10 cellular contexts compared by ENCODE assay signal in the genomic region with DNA sequence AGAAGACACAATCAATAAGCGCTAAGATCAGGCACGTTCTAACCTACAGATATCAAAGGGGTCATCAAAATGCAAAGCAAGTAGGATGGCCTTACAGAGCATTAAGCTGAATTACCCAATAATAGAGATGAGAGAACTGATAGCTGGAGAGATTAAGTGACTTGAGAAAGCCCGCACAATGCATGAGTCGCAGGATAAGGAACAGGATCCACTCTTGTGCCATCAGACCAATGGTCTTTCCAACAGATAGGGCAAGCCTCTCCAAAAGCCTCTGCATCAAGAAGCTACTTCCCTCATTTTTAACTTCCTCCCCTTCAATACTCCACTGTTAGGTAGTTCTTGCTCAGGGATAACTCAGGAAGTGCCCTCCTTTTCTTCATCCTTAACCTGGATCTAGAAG. TPM values are rescaled to one million over a fixed set of nuclear protein-coding genes. Genes with fewer than 3 reads are reported as not detected.
A peak's percentile ranks its signal among the peaks of the same experiment; 100 is the strongest.
DNase-seq lines count a peak whose midpoint lies in the region; ATAC-seq, FAIRE-seq and TF ChIP-seq lines count a peak whose summit lies in the region.
"Had no signal": no experiment of that assay in that cellular context is flagged by ENCODE, and none has a peak within 500 bp of the region (broad histone marks: within the 10 kb centered on the region; RNA-seq: fewer than 3 reads in every experiment).

No MANE protein-coding gene starts in this region.

- no peaks in the 10 kb centered on the region for H3K27me3 Mint-ChIP-seq in activated CD4-positive, alpha-beta memory T cell treated with anti-CD3 and anti-CD28 coated beads, Interleukin-2, amount 10 ng/mL, durations not matched to agents 7 days and 5 days
- H3K27me3 Mint-ChIP-seq in activated CD4-positive, alpha-beta memory T cell treated with anti-CD3 and anti-CD28 coated beads for 36 hours = no peaks in the 10 kb centered on the region

- H3K9me3 ChIP-seq in PC-9 (ENCODE audit: insufficient read depth, low read depth) = no peaks in the 10 kb centered on the region
- peaks cover 0 to 6% of the 10 kb centered on the region in 2 experiments; a peak in 1 of 4 replicates for H3K9me3 ChIP-seq in H1 (ENCODE audit: insufficient read depth in 2 of 2, low read depth in 1 of 2, low read length in 1 of 2)
- H3K9me3 ChIP-seq: neutrophil had no signal

- H2BK15ac ChIP-seq in H1 (ENCODE audit: low read length) = no peak overlapping the region

- peaks cover 27% of the 10 kb centered on the region for H3K36me3 ChIP-seq in PC-9 (ENCODE audit: low read depth)
- H3K36me3 ChIP-seq in H1 (ENCODE audit: control insufficient read depth in 2 of 4, insufficient read depth in 4 of 4, low read length in 3 of 4) = peaks cover 0 to 29% (median 11%) of the 10 kb centered on the region in 4 experiments; a peak in 6 of 8 replicates
- H3K36me3 ChIP-seq: neutrophil had no signal

- H2BK5ac ChIP-seq in H1 (ENCODE audit: low read depth, low read length) = no peak overlapping the region

- ATAC-seq in GM21367 (IDR thresholded peaks at IDR 0.05; ENCODE audit: unreplicated experiment) = no peak
- no peak for ATAC-seq in HG03342 (IDR thresholded peaks at IDR 0.05; ENCODE audit: unreplicated experiment)

- H3K14ac ChIP-seq in H1 (ENCODE audit: insufficient read length) = no peak overlapping the region

- intact Hi-C loops in activated CD4-positive, alpha-beta memory T cell treated with anti-CD3 and anti-CD28 coated beads for 36 hours (cut with micrococcal nuclease) = no loop called here
- intact Hi-C loops in PC-9 (cut with micrococcal nuclease; ENCODE audit: unreplicated experiment) = loop anchor here (1.0 kb wide), 1 partner anchor 200 kb away; no protein-coding TSS in a partner anchor

- H4K20me1 ChIP-seq in PC-9 (ENCODE audit: insufficient read depth) (no peaks in the 10 kb centered on the region), H1 (replicated peaks in 1 of 2; ENCODE audit: control insufficient read depth in 1 of 2, insufficient read depth in 2 of 2, low read length in 2 of 2) (peaks cover 0 to 10% of the 10 kb centered on the region in 2 experiments)

- no peak overlapping the region for H3K4ac ChIP-seq in H1 (replicated peaks; ENCODE audit: insufficient read length, low read depth, low read length)

- H3K79me1 ChIP-seq in H1 (ENCODE audit: low read depth, low read length) = peaks cover 3% of the 10 kb centered on the region; the same call in 1 of the 2 replicates

- H3K4me2 ChIP-seq in PC-9 (peak overlapping the region; percentile 100), H1 (ENCODE audit: insufficient read depth in 1 of 2, low read depth in 2 of 2, low read length in 2 of 2) (peak overlapping the region; percentile 71 to 76)

- CTCF ChIA-PET in activated CD4-positive, alpha-beta memory T cell treated with anti-CD3 and anti-CD28 coated beads, Interleukin-2, amount 10 ng/mL, durations not matched to agents 7 days and 5 days (lab: Charles Lee) = interaction anchor here (0.5 kb wide), 1 partner anchor 248 kb away, joined by 3 read pairs; no protein-coding TSS in a partner anchor
- CTCF ChIA-PET in activated CD4-positive, alpha-beta memory T cell treated with anti-CD3 and anti-CD28 coated beads for 36 hours (lab: Charles Lee) = interaction anchor here (0.7 to 1.4 kb wide), 3 partner anchors 10 to 361 kb away, joined by 3 to 4 read pairs (median 3); a partner anchor contains a TSS
- CTCF ChIA-PET in PC-9 (lab: Charles Lee) (interaction anchor here (0.6 kb wide), 1 partner anchor 133 kb away, joined by 3 read pairs; no protein-coding TSS in a partner anchor), H1 (lab: Charles Lee; ENCODE audit: partially characterized antibody) (interaction anchor here (0.7 to 0.9 kb wide), 2 partner anchors 10 to 26 kb away, joined by 3 to 4 read pairs; no protein-coding TSS in a partner anchor)

- H3K4me1 ChIP-seq in PC-9 (replicated peaks; ENCODE audit: insufficient read depth) (peaks cover 46% of the 10 kb centered on the region), H1 (replicated peaks in 1 of 4; ENCODE audit: control insufficient read depth in 3 of 4, insufficient read depth in 4 of 4, low read length in 3 of 4) (peaks cover 0 to 7% (median 3%) of the 10 kb centered on the region in 4 experiments; a peak in 5 of 7 replicates)

- peak overlapping the region; percentile 68; the same call in 1 of the 2 replicates for H3K27ac ChIP-seq in PC-9
- no peak overlapping the region for H3K27ac ChIP-seq in H1 (ENCODE audit: low read depth, low read length)
- H3K27ac ChIP-seq: neutrophil had no signal

- no peak overlapping the region for H3K9ac ChIP-seq in H1 (replicated peaks in 1 of 4; ENCODE audit: extremely low read depth in 1 of 4, low read depth in 3 of 4, low read length in 3 of 4)

- H3K18ac ChIP-seq in H1 (ENCODE audit: extremely low read depth, low read length) = no peak overlapping the region

- no peak for DNase-seq in activated CD4-positive, alpha-beta memory T cell treated with anti-CD3 and anti-CD28 coated beads, Interleukin-2, amount 10 ng/mL, durations not matched to agents 7 days and 5 days
- no peak for DNase-seq in activated CD4-positive, alpha-beta memory T cell treated with anti-CD3 and anti-CD28 coated beads for 36 hours
- DNase-seq in PC-9 (peak in 1 of 2 experiments; percentile 52), H1 (ENCODE audit: low read depth in 1 of 2, low spot score in 2 of 2) (no peak), skeletal muscle cell (ENCODE audit: low read depth) (no peak), NCI-H774 (lab: John Stamatoyannopoulos, UW) (no peak)
- DNase-seq: NCI-H2171 had no signal

- H3K27me3 ChIP-seq in PC-9 (ENCODE audit: insufficient read depth, low read depth) = no peaks in the 10 kb centered on the region
- H3K27me3 ChIP-seq in H1 (replicated peaks in 1 of 4; ENCODE audit: control insufficient read depth in 3 of 4, extremely low read depth in 1 of 4, insufficient read depth in 3 of 4, low read length in 3 of 4) = no peaks in the 10 kb centered on the region; a peak in 1 of 7 replicates
- H3K27me3 ChIP-seq: neutrophil had no signal

- H2AFZ ChIP-seq in PC-9 (no peak overlapping the region), H1 (ENCODE audit: low read length) (no peak overlapping the region)

- WGBS in H1 (ENCODE audit: extremely low coverage in 1 of 2, insufficient coverage in 1 of 2, insufficient read length in 1 of 2, insufficient replicate concordance in 2 of 2, low coverage in 1 of 2, low lambda C conversion rate in 2 of 2, missing lambda C conversion rate in 1 of 2), 2 experiments = 80% methylated on average over 4 of the region's 4 CpGs; no CpG with 5 or more reads in 1 of the 2 experiments

- no peak for TF ChIP-seq CTCF in PC-9 (conservative IDR thresholded peaks at IDR 0.05)
- TF ChIP-seq CTCF in H1 (IDR thresholded peaks at IDR 0.05; ENCODE audit: control extremely low read depth in 1 of 3, insufficient read depth in 1 of 3, low read depth in 1 of 3, low read length in 3 of 3) = no peak

- no peak overlapping the region for H3K27ac Mint-ChIP-seq in activated CD4-positive, alpha-beta memory T cell treated with anti-CD3 and anti-CD28 coated beads, Interleukin-2, amount 10 ng/mL, durations not matched to agents 7 days and 5 days
- H3K27ac Mint-ChIP-seq in activated CD4-positive, alpha-beta memory T cell treated with anti-CD3 and anti-CD28 coated beads for 36 hours = no peak overlapping the region

- TF ChIP-seq RAD21 in H1 (IDR thresholded peaks at IDR 0.05 in 1 of 2, conservative IDR thresholded peaks at IDR 0.05 in 1 of 2; ENCODE audit: low read depth in 2 of 2, low read length in 2 of 2) = no peak

- H2BK120ac ChIP-seq in H1 (replicated peaks; ENCODE audit: low read depth, low read length) = no peak overlapping the region

- no peaks in the 10 kb centered on the region for H3K9me2 ChIP-seq in PC-9 (ENCODE audit: insufficient read depth)

- H3K56ac ChIP-seq in H1 (replicated peaks; ENCODE audit: insufficient read length, low read depth, low read length) = no peak overlapping the region

- TF ChIP-seq POLR2A in H1 (IDR thresholded peaks at IDR 0.05; ENCODE audit: control extremely low read depth in 1 of 2, low read depth in 2 of 2, low read length in 2 of 2) = no peak

- H3K23me2 ChIP-seq in H1 (ENCODE audit: low read depth, low read length) = peaks cover 4% of the 10 kb centered on the region; the same call in 1 of the 2 replicates

- H3K4me1 Mint-ChIP-seq in activated CD4-positive, alpha-beta memory T cell treated with anti-CD3 and anti-CD28 coated beads, Interleukin-2, amount 10 ng/mL, durations not matched to agents 7 days and 5 days = peaks cover 32% of the 10 kb centered on the region
- H3K4me1 Mint-ChIP-seq in activated CD4-positive, alpha-beta memory T cell treated with anti-CD3 and anti-CD28 coated beads for 36 hours (ENCODE audit: low read depth) = peaks cover 41% of the 10 kb centered on the region

- FAIRE-seq in H1 (lab: Jason Lieb, UNC) = no peak

- no peak for TF ChIP-seq EP300 in H1 (IDR thresholded peaks at IDR 0.05; ENCODE audit: borderline replicate concordance in 1 of 2, low read depth in 2 of 2, low read length in 2 of 2)

- no peak overlapping the region for H2BK12ac ChIP-seq in H1 (ENCODE audit: low read depth, low read length)

- 0 out of 2 replicates have a peak overlapping the region, but pooled peaks have one; percentile 18 for H2AK5ac ChIP-seq in H1 (ENCODE audit: low read depth, low read length)

- no peak overlapping the region for H3K23ac ChIP-seq in H1 (ENCODE audit: insufficient read length)

- no TSS peak for BruUV-seq in PC-9 (replicated peaks; lab: Mats Ljungman, UMichigan)

- peaks cover 25% of the 10 kb centered on the region for H3K36me3 Mint-ChIP-seq in activated CD4-positive, alpha-beta memory T cell treated with anti-CD3 and anti-CD28 coated beads, Interleukin-2, amount 10 ng/mL, durations not matched to agents 7 days and 5 days (ENCODE audit: low read depth)
- peaks cover 22% of the 10 kb centered on the region for H3K36me3 Mint-ChIP-seq in activated CD4-positive, alpha-beta memory T cell treated with anti-CD3 and anti-CD28 coated beads for 36 hours

- no peak overlapping the region for H4K91ac ChIP-seq in H1 (replicated peaks; ENCODE audit: insufficient read length, low read length)

- peaks cover 35% of the 10 kb centered on the region for H3F3A ChIP-seq in PC-9 (ENCODE audit: insufficient read depth, low read depth)

- H3K4me3 Mint-ChIP-seq in activated CD4-positive, alpha-beta memory T cell treated with anti-CD3 and anti-CD28 coated beads, Interleukin-2, amount 10 ng/mL, durations not matched to agents 7 days and 5 days = peak overlapping the region; percentile 43
- no peak overlapping the region for H3K4me3 Mint-ChIP-seq in activated CD4-positive, alpha-beta memory T cell treated with anti-CD3 and anti-CD28 coated beads for 36 hours

- POLR2A ChIA-PET in activated CD4-positive, alpha-beta memory T cell treated with anti-CD3 and anti-CD28 coated beads, Interleukin-2, amount 10 ng/mL, durations not matched to agents 7 days and 5 days (lab: Charles Lee) = interaction anchor here (0.8 to 1.1 kb wide), 2 partner anchors 25 to 119 kb away, joined by 3 read pairs; no protein-coding TSS in a partner anchor
- POLR2A ChIA-PET in activated CD4-positive, alpha-beta memory T cell treated with anti-CD3 and anti-CD28 coated beads for 36 hours (lab: Charles Lee) = no interaction called here
- POLR2A ChIA-PET in PC-9 (lab: Charles Lee; ENCODE audit: unreplicated experiment) = interaction anchor here (0.7 kb wide), 1 partner anchor 49 kb away, joined by 3 read pairs; no protein-coding TSS in a partner anchor
- POLR2A ChIA-PET in H1 (lab: Charles Lee; ENCODE audit: partially characterized antibody) = no interaction called here

- H3K9me3 Mint-ChIP-seq in activated CD4-positive, alpha-beta memory T cell treated with anti-CD3 and anti-CD28 coated beads, Interleukin-2, amount 10 ng/mL, durations not matched to agents 7 days and 5 days = peaks cover 3% of the 10 kb centered on the region
- peaks cover 5% of the 10 kb centered on the region for H3K9me3 Mint-ChIP-seq in activated CD4-positive, alpha-beta memory T cell treated with anti-CD3 and anti-CD28 coated beads for 36 hours

- H3K4me3 ChIP-seq in PC-9 = peak overlapping the region; percentile 78
- H3K4me3 ChIP-seq in H1 (ENCODE audit: extremely low read depth in 1 of 4, insufficient read depth in 2 of 4, low read depth in 3 of 4, low read length in 4 of 4) = peak overlapping the region; percentile 13 to 100 (median 18); a peak in 5 of 8 replicates
- peak overlapping the region; percentile 97 for H3K4me3 ChIP-seq in skeletal muscle cell (ENCODE audit: low read depth, low read length)

- H4K8ac ChIP-seq in H1 (ENCODE audit: extremely low read depth, insufficient read depth, low read length) = no peak overlapping the region

- H3K79me2 ChIP-seq in PC-9 (ENCODE audit: low read depth) = peaks cover 63% of the 10 kb centered on the region
- peaks cover 3 to 69% of the 10 kb centered on the region in 2 experiments; a peak in 3 of 4 replicates for H3K79me2 ChIP-seq in H1 (ENCODE audit: control insufficient read depth in 1 of 2, insufficient read depth in 2 of 2, low read length in 2 of 2)

- H4K5ac ChIP-seq in H1 (ENCODE audit: insufficient read length, low read depth, low read length) = no peak overlapping the region

- H2BK20ac ChIP-seq in H1 (ENCODE audit: low read length) = no peak overlapping the region

RNA-seq across cellular contexts. Expression of a gene that starts 2.6 kb away (rescaled TPM):
- 1 to 10 TPM; 8.9 to 9.9 TPM for total RNA-seq in activated CD4-positive, alpha-beta memory T cell treated with anti-CD3 and anti-CD28 coated beads, Interleukin-2, amount 10 ng/mL, durations not matched to agents 7 days and 5 days
- total RNA-seq in activated CD4-positive, alpha-beta memory T cell treated with anti-CD3 and anti-CD28 coated beads for 36 hours = 10 to 100 TPM; 12.5 to 13.8 TPM
- total RNA-seq in PC-9 (2021) = 34.6 and 47.8 TPM in 2 replicates
- 72.5 and 82.4 TPM in 2 replicates for total RNA-seq in H1 (2021; fragmentation: NEBNext Ultra II Directional; extraction: Animal tissue kit (Norgen Biotek cat#: 25700))
- 11.5 and 15.0 TPM in 2 replicates for polyA plus RNA-seq in H1 (2011; rRNA removed)
- polyA plus RNA-seq in H1 (2011; cell fraction: cytosol; rRNA removed) = 10.9 TPM
- 68.9 TPM for polyA plus RNA-seq in H1 (2011; cell fraction: nucleus; rRNA removed)
- polyA plus RNA-seq in H1 (2012, experiment 1 of 2) = 14.4 to 30.4 TPM (median 22.6 TPM) in 4 replicates
- polyA plus RNA-seq in H1 (2012, experiment 2 of 2) = 0.97 TPM
- 43.6 TPM for polyA plus RNA-seq in H1 (2013, experiment 1 of 2)
- 38.3 TPM for polyA plus RNA-seq in H1 (2013, experiment 2 of 2)
- 118 and 166 TPM in 2 replicates for polyA minus RNA-seq in H1 (2011; rRNA and poly(A)+ RNA removed)
- polyA minus RNA-seq in H1 (2011; cell fraction: cytosol; rRNA and poly(A)+ RNA removed) = 25.5 TPM
- polyA minus RNA-seq in H1 (2011; cell fraction: nucleus; rRNA and poly(A)+ RNA removed) = 181 TPM

RNA-seq across cellular contexts. Expression of a gene that starts 2.6 kb away (rescaled TPM):
- 1 to 10 TPM; 8.0 to 9.6 TPM for total RNA-seq in activated CD4-positive, alpha-beta memory T cell treated with anti-CD3 and anti-CD28 coated beads, Interleukin-2, amount 10 ng/mL, durations not matched to agents 7 days and 5 days
- total RNA-seq in activated CD4-positive, alpha-beta memory T cell treated with anti-CD3 and anti-CD28 coated beads for 36 hours = 1 to 10 TPM; 8.0 to 9.0 TPM
- total RNA-seq in PC-9 (2021) = 53.2 and 62.7 TPM in 2 replicates
- 18.1 and 19.4 TPM in 2 replicates for total RNA-seq in H1 (2021; fragmentation: NEBNext Ultra II Directional; extraction: Animal tissue kit (Norgen Biotek cat#: 25700))
- polyA plus RNA-seq in H1 (2011; rRNA removed) = 8.0 and 8.8 TPM in 2 replicates
- 12.7 TPM for polyA plus RNA-seq in H1 (2011; cell fraction: cytosol; rRNA removed)
- 11.3 TPM for polyA plus RNA-seq in H1 (2011; cell fraction: nucleus; rRNA removed)
- 10.0 to 15.4 TPM (median 10.9 TPM) in 4 replicates for polyA plus RNA-seq in H1 (2012, experiment 1 of 2)
- 4.8 TPM for polyA plus RNA-seq in H1 (2012, experiment 2 of 2)
- polyA plus RNA-seq in H1 (2013, experiment 1 of 2) = 14.6 TPM
- 16.1 TPM for polyA plus RNA-seq in H1 (2013, experiment 2 of 2)
- polyA minus RNA-seq in H1 (2011; rRNA and poly(A)+ RNA removed) = 14.6 and 16.9 TPM in 2 replicates
- 18.4 TPM for polyA minus RNA-seq in H1 (2011; cell fraction: cytosol; rRNA and poly(A)+ RNA removed)
- polyA minus RNA-seq in H1 (2011; cell fraction: nucleus; rRNA and poly(A)+ RNA removed) = 18.9 TPM

RNA-seq across cellular contexts. Expression of a gene that starts 14.5 kb away (rescaled TPM):
- under 1 TPM in 1 of 2 experiments, not detected in 1; 0.13 TPM for total RNA-seq in activated CD4-positive, alpha-beta memory T cell treated with anti-CD3 and anti-CD28 coated beads, Interleukin-2, amount 10 ng/mL, durations not matched to agents 7 days and 5 days
- total RNA-seq in activated CD4-positive, alpha-beta memory T cell treated with anti-CD3 and anti-CD28 coated beads for 36 hours = not detected
- total RNA-seq in PC-9 (2021) = not detected in 2 replicates
- total RNA-seq in H1 (2021; fragmentation: NEBNext Ultra II Directional; extraction: Animal tissue kit (Norgen Biotek cat#: 25700)) = not detected in 2 replicates
- 0.02 TPM in 1 of 2 replicates, not detected in the other for polyA plus RNA-seq in H1 (2011; rRNA removed)
- polyA plus RNA-seq in H1 (2011; cell fraction: cytosol; rRNA removed) = not detected
- polyA plus RNA-seq in H1 (2011; cell fraction: nucleus; rRNA removed) = not detected
- not detected in 4 replicates for polyA plus RNA-seq in H1 (2012, experiment 1 of 2)
- not detected for polyA plus RNA-seq in H1 (2012, experiment 2 of 2)
- polyA plus RNA-seq in H1 (2013, experiment 1 of 2) = not detected
- polyA plus RNA-seq in H1 (2013, experiment 2 of 2) = not detected
- polyA minus RNA-seq in H1 (2011; rRNA and poly(A)+ RNA removed) = not detected in 2 replicates
- polyA minus RNA-seq in H1 (2011; cell fraction: cytosol; rRNA and poly(A)+ RNA removed) = not detected
- not detected for polyA minus RNA-seq in H1 (2011; cell fraction: nucleus; rRNA and poly(A)+ RNA removed)

Comparison
In these comparisons a context has a peak if more than half of its experiments do, and no peak if none do; other contexts are left out.
1. POLR2A ChIA-PET loops: an anchor here in activated CD4-positive, alpha-beta memory T cell treated with anti-CD3 and anti-CD28 coated beads, Interleukin-2, amount 10 ng/mL, durations not matched to agents 7 days and 5 days (0.8 to 1.1 kb wide) and PC-9 (0.7 kb wide); none called in activated CD4-positive, alpha-beta memory T cell treated with anti-CD3 and anti-CD28 coated beads for 36 hours and H1.
2. H3K4me3 ChIP-seq: peak in every context shown above with its lines; median percentile 97 in skeletal muscle cell; 78 in PC-9; 18 in H1.